In genomic region chr14:70152704-70153103, GRCh38 we compare ENCODE assay signal across 15 cellular contexts. TPM values are rescaled to one million over a fixed set of nuclear protein-coding genes. Genes with fewer than 3 reads are reported as not detected.
A peak's percentile ranks its signal among the peaks of the same experiment; 100 is the strongest.
DNase-seq lines count a peak whose midpoint lies in the region; ATAC-seq lines count a peak whose summit lies in the region.
"Had no signal": no experiment of that assay in that cellular context is flagged by ENCODE, and none has a peak within 500 bp of the region (broad histone marks: within the 10 kb centered on the region; RNA-seq: fewer than 3 reads in every experiment).

No MANE protein-coding gene starts in this region.

- no peaks in the 10 kb centered on the region for H3K4me1 ChIP-seq in mesendoderm (ENCODE audit: control insufficient read depth, low read depth, low read length)
- H3K4me1 ChIP-seq: A549 had no signal

- H3K4me3 ChIP-seq in mesendoderm (ENCODE audit: low read length), result no peak overlapping the region
- H3K4me3 ChIP-seq: A549 had no signal

- H3K36me3 ChIP-seq in mesendoderm (ENCODE audit: control insufficient read depth, insufficient read depth, low read length), result no peaks in the 10 kb centered on the region

- no peak overlapping the region for H3K9ac ChIP-seq in mesendoderm (ENCODE audit: low read length)

- no peaks in the 10 kb centered on the region for H3K4me1 Mint-ChIP-seq in activated naive CD8-positive, alpha-beta T cell treated with anti-CD3 and anti-CD28 coated beads, Interleukin-2, amount 50 U/mL, for 24 hours

- no peaks in the 10 kb centered on the region for H3K27me3 ChIP-seq in mesendoderm (ENCODE audit: insufficient read depth, low read length, poor library complexity)

- no peak for ATAC-seq in activated naive CD8-positive, alpha-beta T cell treated with anti-CD3 and anti-CD28 coated beads, Interleukin-2, amount 50 U/mL, for 24 hours
- ATAC-seq: A549 had no signal

- H4K8ac ChIP-seq in mesendoderm (ENCODE audit: low read depth, low read length), result no peak overlapping the region

- WGBS in mesendoderm (ENCODE audit: extremely low coverage, insufficient coverage, low lambda C conversion rate), result no CpG with 5 or more reads among the region's 4 CpGs

- H2BK5ac ChIP-seq in mesendoderm (ENCODE audit: low read length), result no peak overlapping the region

- no peak overlapping the region for H3K27ac Mint-ChIP-seq in activated naive CD8-positive, alpha-beta T cell treated with anti-CD3 and anti-CD28 coated beads, Interleukin-2, amount 50 U/mL, for 24 hours

- no peak overlapping the region for H3K4ac ChIP-seq in mesendoderm (ENCODE audit: low read depth, low read length)

- H3K23ac ChIP-seq in mesendoderm (ENCODE audit: low read length), result no peak overlapping the region

- no peak overlapping the region for H3K4me2 ChIP-seq in mesendoderm (ENCODE audit: low read length)
- H3K4me2 ChIP-seq: A549 had no signal

- H3K79me1 ChIP-seq in mesendoderm (ENCODE audit: low read length), result no peaks in the 10 kb centered on the region

- H3K56ac ChIP-seq in mesendoderm (ENCODE audit: low read length), result no peak overlapping the region

- H2BK120ac ChIP-seq in mesendoderm (ENCODE audit: low read depth, low read length), result no peak overlapping the region

- H3K9me3 Mint-ChIP-seq in activated naive CD8-positive, alpha-beta T cell treated with anti-CD3 and anti-CD28 coated beads, Interleukin-2, amount 50 U/mL, for 24 hours, result no peaks in the 10 kb centered on the region

- H2BK15ac ChIP-seq in mesendoderm (replicated peaks; ENCODE audit: low read depth), result no peak overlapping the region

- H4K5ac ChIP-seq in mesendoderm (ENCODE audit: low read length), result no peak overlapping the region

- H3K18ac ChIP-seq in mesendoderm (ENCODE audit: low read length), result no peak overlapping the region

- H3K27ac ChIP-seq in mesendoderm (ENCODE audit: low read depth, low read length), result no peak overlapping the region
- H3K27ac ChIP-seq: A549 had no signal

- H3K4me3 Mint-ChIP-seq in activated naive CD8-positive, alpha-beta T cell treated with anti-CD3 and anti-CD28 coated beads, Interleukin-2, amount 50 U/mL, for 24 hours, result no peak overlapping the region

- H2AK5ac ChIP-seq in mesendoderm (ENCODE audit: low read length), result no peak overlapping the region

- peak; percentile 88 for DNase-seq in COR-L47 (lab: John Stamatoyannopoulos, UW)
- peak in 2 of 3 experiments; percentile 82 to 95 for DNase-seq in NCI-H1417 (lab: John Stamatoyannopoulos, UW)
- DNase-seq in NCI-H524 treated with DMSO at 0.1 percent for 48 hours (lab: John Stamatoyannopoulos, UW), result peak; percentile 61
- DNase-seq in mesendoderm, result peak; percentile 17
- no peak for DNase-seq in activated naive CD8-positive, alpha-beta T cell treated with anti-CD3 and anti-CD28 coated beads, Interleukin-2, amount 50 U/mL, for 24 hours
- no peak for DNase-seq in EL
- DNase-seq in putamen (ENCODE audit: low spot score), result no peak
- DNase-seq: C1 segment of cervical spinal cord, DMS153, NCI-H1092, NCI-H2029, NCI-H526, RPMI8226, SW 1271 had no signal

- H3K36me3 Mint-ChIP-seq in activated naive CD8-positive, alpha-beta T cell treated with anti-CD3 and anti-CD28 coated beads, Interleukin-2, amount 50 U/mL, for 24 hours (ENCODE audit: low read depth), result no peaks in the 10 kb centered on the region

- H3K27me3 Mint-ChIP-seq in activated naive CD8-positive, alpha-beta T cell treated with anti-CD3 and anti-CD28 coated beads, Interleukin-2, amount 50 U/mL, for 24 hours, result peaks cover 8% of the 10 kb centered on the region

- no peaks in the 10 kb centered on the region for H3K79me2 ChIP-seq in mesendoderm (ENCODE audit: control insufficient read depth, insufficient read depth, low read length)

RNA-seq across cellular contexts. Expression of gene SLC8A3, which starts 36.0 kb away (rescaled TPM):
- polyA plus RNA-seq in mesendoderm (2013, experiment 1 of 2), result 0.04 TPM
- polyA plus RNA-seq in mesendoderm (2013, experiment 2 of 2), result 0.08 TPM
- polyA plus RNA-seq: A549 had no signal

Comparison
In these comparisons a context has a peak if more than half of its experiments do, and no peak if none do; other contexts are left out.
1. DNase-seq: peak in COR-L47 (single experiment), NCI-H1417 (2 of 3), NCI-H524 treated with DMSO at 0.1 percent for 48 hours (single experiment) and mesendoderm (single experiment); none in activated naive CD8-positive, alpha-beta T cell treated with anti-CD3 and anti-CD28 coated beads, Interleukin-2, amount 50 U/mL, for 24 hours (single experiment), EL (single experiment) and putamen (single experiment).